ENCODE assay signal across 16 cellular contexts in genomic region chr6:99412065-99412464, GRCh38.
DNase-seq lines count a peak whose midpoint lies in the region; FAIRE-seq lines count a peak whose summit lies in the region.
"Had no signal": no experiment of that assay in that cellular context is flagged by ENCODE, and none has a peak within 500 bp of the region (broad histone marks: within the 10 kb centered on the region; RNA-seq: fewer than 3 reads in every experiment).

No MANE protein-coding gene starts in this region.

- peak overlapping the region in 2 of 5 donors; percentile 16 to 25 for H3K9ac ChIP-seq in subcutaneous abdominal adipose tissue (ENCODE audit: low read length in 5 of 5)

- no peaks in the 10 kb centered on the region for H3K27me3 Mint-ChIP-seq in activated naive CD4-positive, alpha-beta T cell treated with anti-CD3 and anti-CD28 coated beads, Interleukin-2, amount 50 U/mL, for 24 hours

- no peaks in the 10 kb centered on the region for H3K9me3 Mint-ChIP-seq in activated naive CD4-positive, alpha-beta T cell treated with anti-CD3 and anti-CD28 coated beads, Interleukin-2, amount 50 U/mL, for 24 hours

- H3K36me3 Mint-ChIP-seq in activated naive CD4-positive, alpha-beta T cell treated with anti-CD3 and anti-CD28 coated beads, Interleukin-2, amount 50 U/mL, for 24 hours, result peaks cover 15% of the 10 kb centered on the region

- no peaks in the 10 kb centered on the region for H3K27me3 ChIP-seq in subcutaneous abdominal adipose tissue (ENCODE audit: control insufficient read depth in 5 of 5, insufficient read depth in 4 of 5, low read length in 5 of 5)

- no peaks in the 10 kb centered on the region for H3K9me3 ChIP-seq in subcutaneous abdominal adipose tissue (ENCODE audit: control insufficient read depth in 5 of 5, low read length in 5 of 5)

- peaks cover 22 to 41% (median 30%) of the 10 kb centered on the region in 5 donors for H3K36me3 ChIP-seq in subcutaneous abdominal adipose tissue (ENCODE audit: control insufficient read depth in 5 of 5, insufficient read depth in 5 of 5, low read length in 5 of 5)

- FAIRE-seq in GM19239 (lab: Jason Lieb, UNC), result no peak

- peak overlapping the region; percentile 84 for H3K27ac Mint-ChIP-seq in activated naive CD4-positive, alpha-beta T cell treated with anti-CD3 and anti-CD28 coated beads, Interleukin-2, amount 50 U/mL, for 24 hours

- H3K4me3 ChIP-seq in subcutaneous abdominal adipose tissue (ENCODE audit: low read depth in 1 of 5, low read length in 5 of 5), result no peak overlapping the region
- H3K4me3 ChIP-seq: lung had no signal

- peaks cover 0 to 19% (median 7%) of the 10 kb centered on the region in 5 donors for H3K4me1 ChIP-seq in subcutaneous abdominal adipose tissue (ENCODE audit: control insufficient read depth in 5 of 5, insufficient read depth in 5 of 5, low read length in 5 of 5)

- no peak for DNase-seq in activated naive CD4-positive, alpha-beta T cell treated with anti-CD3 and anti-CD28 coated beads, Interleukin-2, amount 50 U/mL, for 16 hours
- DNase-seq in caudate nucleus (lab: John Stamatoyannopoulos, UW), result peak in 18 of 61 donors; percentile 1 to 55 (median 12)
- DNase-seq in hippocampal formation (lab: John Stamatoyannopoulos, UW), result peak; percentile 2 to 47
- DNase-seq in GM19239 (ENCODE audit: insufficient read length, low spot score), result no peak
- DNase-seq in NCI-H128 (lab: John Stamatoyannopoulos, UW; ENCODE audit: unreplicated experiment), result no peak
- DNase-seq: Calu3, islet precursor cell, Karpas-422, NCI-H1694 treated with DMSO at 0.1 percent for 48 hours, NCI-H226, NCI-H82, SW 1271 had no signal

- no peak overlapping the region for H3K4me3 Mint-ChIP-seq in activated naive CD4-positive, alpha-beta T cell treated with anti-CD3 and anti-CD28 coated beads, Interleukin-2, amount 50 U/mL, for 24 hours

- H3K27ac ChIP-seq in caudate nucleus (ENCODE audit: low read depth, low read length), result peak overlapping the region; percentile 74
- H3K27ac ChIP-seq in subcutaneous abdominal adipose tissue (ENCODE audit: low read depth, low read length), result peak overlapping the region; percentile 45
- H3K27ac ChIP-seq: epithelial cell of prostate had no signal

- H3K4me1 Mint-ChIP-seq in activated naive CD4-positive, alpha-beta T cell treated with anti-CD3 and anti-CD28 coated beads, Interleukin-2, amount 50 U/mL, for 24 hours, result peaks cover 53% of the 10 kb centered on the region

Comparison
In these comparisons a context has a peak if more than half of its experiments do, and no peak if none do; other contexts are left out.
1. DNase-seq: peak in hippocampal formation (2 of 2); none in activated naive CD4-positive, alpha-beta T cell treated with anti-CD3 and anti-CD28 coated beads, Interleukin-2, amount 50 U/mL, for 16 hours (single experiment), GM19239 (single experiment) and NCI-H128 (single experiment).